In genomic region chr14:52021971-52022600, GRCh38 we compare ENCODE assay signal across 1 cellular context.
TF ChIP-seq lines count a peak whose summit lies in the region.

No MANE protein-coding gene starts in this region.

TF ChIP-seq in K562, 482 proteins besides CTCF, POLR2A, EP300 and RAD21 (continued from another document):
- TF ChIP-seq RERE (CRISPR knock-in tag; IDR thresholded peaks at IDR 0.05; ENCODE audit: borderline replicate concordance) (no peak), CTCFL (IDR thresholded peaks at IDR 0.05; ENCODE audit: borderline replicate concordance, insufficient read depth, low read depth, low read length, poor library complexity, severe bottlenecking) (no peak), ZNF436 (CRISPR knock-in tag; IDR thresholded peaks at IDR 0.05) (no peak), TAF1 (IDR thresholded peaks at IDR 0.05; ENCODE audit: control insufficient read depth, extremely low read depth, insufficient read depth, low read length, severe bottlenecking) (no peak), ETS1 (conservative IDR thresholded peaks at IDR 0.05; ENCODE audit: control insufficient read depth, low read depth, low read length) (no peak), SMAD3 (CRISPR knock-in tag; conservative IDR thresholded peaks at IDR 0.05) (no peak), JUND (IDR thresholded peaks at IDR 0.05; ENCODE audit: borderline replicate concordance, low read depth, low read length) (no peak), JUND (tag; IDR thresholded peaks at IDR 0.05; ENCODE audit: borderline replicate concordance, low read depth, low read length) (no peak), SRSF7 (optimal IDR thresholded peaks at IDR 0.05; ENCODE audit: low read depth, low read length) (no peak), HOXB6 (CRISPR knock-in tag; IDR thresholded peaks at IDR 0.05; ENCODE audit: borderline replicate concordance) (no peak)
